ENCODE assay signal across 31 cellular contexts in genomic region chr4:115456228-115456627, GRCh38.
A peak's percentile ranks its signal among the peaks of the same experiment; 100 is the strongest.
DNase-seq lines count a peak whose midpoint lies in the region; ATAC-seq and FAIRE-seq lines count a peak whose summit lies in the region.
"Had no signal": no experiment of that assay in that cellular context is flagged by ENCODE, and none has a peak within 500 bp of the region (broad histone marks: within the 10 kb centered on the region; RNA-seq: fewer than 3 reads in every experiment).

No MANE protein-coding gene starts in this region.

- intact Hi-C loops in left colon (cut with DNase I, micrococcal nuclease), result no loop called here

- peak; percentile 90 for ATAC-seq in left colon
- ATAC-seq: A549; CD8-positive, alpha-beta T cell had no signal

- WGBS in small intestine, 3 donors, result 30 to 61% (median 30%) methylated on average over 1 of the region's 1 CpG

- DNase-seq in left colon (no peak), small intestine (peak; percentile 74), DMS114 treated with DMSO at 0.1 percent for 48 hours (lab: John Stamatoyannopoulos, UW; ENCODE audit: unreplicated experiment) (no peak), NCI-H1436 treated with DMSO at 0.1 percent for 48 hours (lab: John Stamatoyannopoulos, UW) (no peak)
- DNase-seq: 8988T; ACHN; AML-193; BE2C; C1 segment of cervical spinal cord; Caco-2; Calu3; CD4-positive, alpha-beta memory T cell; CD4-positive, alpha-beta T cell; CD4-positive, CD25-positive, alpha-beta regulatory T cell; CD8-positive, alpha-beta memory T cell; CD8-positive, alpha-beta T cell; COR-L47; DMS 273 treated with DMSO at 0.1 percent for 48 hours; DMS153; DMS53; DMS79; DMS79 treated with DMSO at 0.1 percent for 48 hours; DND-41; EL had no signal

- no peaks in the 10 kb centered on the region for H3K9me3 ChIP-seq in small intestine (ENCODE audit: control insufficient read depth, low read depth)
- H3K9me3 ChIP-seq: A549, BE2C, BLaER1, Caco-2 had no signal

- no peak overlapping the region for H3K27ac ChIP-seq in small intestine (ENCODE audit: low read depth in 1 of 2, low read length in 1 of 2)
- H3K27ac ChIP-seq: 22Rv1; A549; BLaER1; BLaER1 treated with 17β-estradiol and CSF1 and Interleukin-3, amounts not matched to agents 10 nM and 100 nM; C4-2B had no signal

- no peaks in the 10 kb centered on the region for H3K4me1 ChIP-seq in small intestine (ENCODE audit: control insufficient read depth in 2 of 2, insufficient read depth in 1 of 2, low read depth in 1 of 2, low read length in 1 of 2)
- H3K4me1 ChIP-seq: A549; BE2C; BLaER1; BLaER1 treated with 17β-estradiol and CSF1 and Interleukin-3, amounts not matched to agents 10 nM and 100 nM; Caco-2 had no signal

- FAIRE-seq in small intestine (lab: Jason Lieb, UNC), result no peak
- FAIRE-seq: A204.1, A549, D721Med had no signal

- H3K27me3 ChIP-seq in small intestine (ENCODE audit: control insufficient read depth in 2 of 2, insufficient read depth in 2 of 2, low read length in 2 of 2), result no peaks in the 10 kb centered on the region
- H3K27me3 ChIP-seq: BE2C; BLaER1; BLaER1 treated with 17β-estradiol and CSF1 and Interleukin-3, amounts not matched to agents 10 nM and 100 nM had no signal

- no peak overlapping the region for H3K4me3 ChIP-seq in small intestine (ENCODE audit: low read depth in 1 of 2, low read length in 2 of 2)
- H3K4me3 ChIP-seq: A549; BLaER1; BLaER1 treated with 17β-estradiol and CSF1 and Interleukin-3, amounts not matched to agents 10 nM and 100 nM had no signal

- H3K36me3 ChIP-seq in small intestine (ENCODE audit: control insufficient read depth in 2 of 2, insufficient read depth in 2 of 2, low read length in 2 of 2), result no peaks in the 10 kb centered on the region
- H3K36me3 ChIP-seq: BE2C; BLaER1; BLaER1 treated with 17β-estradiol and CSF1 and Interleukin-3, amounts not matched to agents 10 nM and 100 nM had no signal
